Comparison of ENCODE assay signal across 8 cellular contexts in genomic region chr2:202911513-202912341, GRCh38. TPM values are rescaled to one million over a fixed set of nuclear protein-coding genes. Genes with fewer than 3 reads are reported as not detected.
DNase-seq lines count a peak whose midpoint lies in the region; ATAC-seq and TF ChIP-seq lines count a peak whose summit lies in the region.

Gene CARF (plus strand): TSS chr2:202912275. CDS start chr2:202941903, 29,628 bp downstream.
Gene WDR12 (minus strand): TSS chr2:202911673. CDS start chr2:202911476, 197 bp downstream.

- peaks cover 9 to 18% of the 10 kb centered on the region in 2 donors for H3K4me1 ChIP-seq in left lung

- peak within 1 kb of the TSS; percentile 54 to 57 for H3K4me3 ChIP-seq in left lung

- H3K27me3 ChIP-seq in left lung = no peaks in the 10 kb centered on the region

- TF ChIP-seq CTCF in CD14-positive monocyte (IDR thresholded peaks at IDR 0.05) (no peak), left lung (IDR thresholded peaks at IDR 0.05) (no peak)

- peak within 1 kb of the TSS; percentile 90 to 91 for H3K27ac ChIP-seq in left lung

- peaks cover 32% of the 10 kb centered on the region for H3K4me1 Mint-ChIP-seq in CD14-positive monocyte

- peak within 1 kb of the TSS; percentile 97 for H3K4me3 Mint-ChIP-seq in CD14-positive monocyte

- ATAC-seq in GM19395 (IDR thresholded peaks at IDR 0.05; ENCODE audit: unreplicated experiment) (peak; percentile 79), HG03558 (IDR thresholded peaks at IDR 0.05; ENCODE audit: extremely low read depth, unreplicated experiment) (peak; percentile 30), left lung (peak; percentile 96)

- no peaks in the 10 kb centered on the region for H3K27me3 Mint-ChIP-seq in CD14-positive monocyte (ENCODE audit: low read depth in 3 of 3)

- intact Hi-C loops in CD14-positive monocyte (cut with micrococcal nuclease) = loop anchor here (1.0 to 5.0 kb wide), 5 partner anchors 41 to 327 kb away; partner anchors contain the start of genes CYP20A1 (in 2 of the 2) and NBEAL1 (in 2 of the 2)
- intact Hi-C loops in left lung (cut with DNase I) = no loop called here

- H3K36me3 Mint-ChIP-seq in CD14-positive monocyte = peaks cover 0 to 2% of the 10 kb centered on the region in 2 donors

- H3K9me3 ChIP-seq in left lung = no peaks in the 10 kb centered on the region

- H3K36me3 ChIP-seq in left lung = no peaks in the 10 kb centered on the region

- no peaks in the 10 kb centered on the region for H3K9me3 Mint-ChIP-seq in CD14-positive monocyte

- H3K27ac Mint-ChIP-seq in CD14-positive monocyte = peak within 1 kb of the TSS; percentile 91 to 99 (median 97)

- DNase-seq in CD14-positive monocyte (ENCODE audit: low spot score) = peak; percentile 88
- peak; percentile 97 for DNase-seq in NCI-H748 (lab: John Stamatoyannopoulos, UW; ENCODE audit: unreplicated experiment)
- peak; percentile 71 to 85 for DNase-seq in activated CD4-positive, alpha-beta T cell treated with anti-CD3 and anti-CD28 coated beads, Interleukin-2, amount 50 U/mL, for 24 hours (ENCODE audit: low read depth in 1 of 2, low spot score in 1 of 2)
- peak; percentile 96 for DNase-seq in dermis blood vessel endothelial cell
- DNase-seq in left lung = peak; percentile 95 to 96
- peak; percentile 83 for DNase-seq in stimulated activated CD4-positive, alpha-beta T cell treated with anti-CD3 and anti-CD28 coated beads, Interleukin-2, amount 100 ng/mL, for 4 hours (ENCODE audit: low read depth)

RNA-seq across cellular contexts. Expression of gene CARF, which starts in this region (rescaled TPM):
- polyA plus RNA-seq in CD14-positive monocyte = 1 to 10 TPM; 1.1 to 2.8 TPM
- total RNA-seq in dermis blood vessel endothelial cell (3.4 and 5.6 TPM in 2 replicates), left lung (1 to 10 TPM; 5.9 to 7.5 TPM)

RNA-seq across cellular contexts. Expression of gene WDR12, which starts in this region (rescaled TPM):
- polyA plus RNA-seq in CD14-positive monocyte = 10 to 100 TPM in 1 of 2 donors, 1 to 10 TPM in 1; 4.1 to 14.6 TPM
- total RNA-seq in dermis blood vessel endothelial cell (30.4 and 34.7 TPM in 2 replicates), left lung (10 to 100 TPM; 35.4 to 48.5 TPM)

Comparison
In these comparisons a context has a peak if more than half of its experiments do, and no peak if none do; other contexts are left out.
1. Peak in every context shown above with its lines: DNase-seq, ATAC-seq, H3K4me3 ChIP-seq and H3K27ac ChIP-seq.
2. ATAC-seq: peak in every context shown above with its lines; median percentile 96 in left lung; 79 in GM19395; 30 in HG03558.
3. intact Hi-C loops: an anchor here in CD14-positive monocyte (1.0 to 5.0 kb wide); none called in left lung.